ENCODE assay signal across 30 cellular contexts in the genomic region with DNA sequence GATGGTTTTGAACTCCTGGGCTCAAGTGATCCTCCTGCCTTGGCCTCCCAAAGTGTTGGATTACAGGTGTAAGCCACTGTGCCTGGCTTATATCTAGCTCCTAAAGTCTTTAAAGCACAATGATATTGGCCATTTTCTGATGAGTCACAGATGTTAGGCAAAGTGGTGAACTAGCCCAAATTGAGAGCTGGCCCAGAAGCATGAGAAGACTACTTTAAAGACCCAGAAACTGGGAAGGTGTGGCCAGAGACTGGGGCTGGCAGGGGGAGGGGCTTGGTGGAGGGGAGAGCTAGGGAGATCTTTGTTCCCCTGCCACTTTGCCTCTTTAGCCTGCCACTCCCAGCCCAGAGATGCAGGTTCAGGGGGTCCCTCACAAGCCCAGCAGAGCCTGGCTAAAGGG. TPM values are rescaled to one million over a fixed set of nuclear protein-coding genes. Genes with fewer than 3 reads are reported as not detected.
A peak's percentile ranks its signal among the peaks of the same experiment; 100 is the strongest.
DNase-seq lines count a peak whose midpoint lies in the region; ATAC-seq and TF ChIP-seq lines count a peak whose summit lies in the region.
"Had no signal": no experiment of that assay in that cellular context is flagged by ENCODE, and none has a peak within 500 bp of the region (broad histone marks: within the 10 kb centered on the region; RNA-seq: fewer than 3 reads in every experiment).

No MANE protein-coding gene starts in this region.

- in situ Hi-C loops in GM23248 (cut with MboI) = no loop called here

- DNase-seq in GM23248 (peak; percentile 11), OCI-M1 (lab: John Stamatoyannopoulos, UW) (peak; percentile 6), WTC11 (ENCODE audit: low spot score) (no peak), mesendoderm (peak; percentile 3), medulla oblongata (ENCODE audit: extremely low spot score) (no peak)
- DNase-seq in stimulated activated CD8-positive, alpha-beta memory T cell treated with anti-CD3 and anti-CD28 coated beads, Interleukin-4, amount 100 ng/mL, for 48 hours = no peak
- no peak for DNase-seq in activated naive CD4-positive, alpha-beta T cell treated with anti-CD3 and anti-CD28 coated beads, Interleukin-2, amount 50 U/mL, for 16 hours
- DNase-seq: C1 segment of cervical spinal cord; CD4-positive, alpha-beta memory T cell; COR-L47; DMS79; EL; GDM1; Kasumi-1; NCI-H1048; NCI-H1417; NCI-H1694 treated with DMSO at 0.1 percent for 48 hours; NCI-H2081; NCI-H2227 treated with DMSO at 0.1 percent for 48 hours; NCI-H69; SHP77 treated with DMSO at 0.1 percent for 48 hours had no signal

- H3K27ac ChIP-seq in GM23248 (no peak overlapping the region), mesendoderm (ENCODE audit: low read depth, low read length) (no peak overlapping the region)
- H3K27ac ChIP-seq: RWPE1, SK-N-MC had no signal

- H3K79me1 ChIP-seq in mesendoderm (ENCODE audit: low read length) = no peaks in the 10 kb centered on the region

- no peak overlapping the region for H3K23ac ChIP-seq in mesendoderm (ENCODE audit: low read length)

- H3K9me2 ChIP-seq in GM23248 (ENCODE audit: insufficient read depth) = no peaks in the 10 kb centered on the region

- H3K27ac Mint-ChIP-seq in WTC11 = no peak overlapping the region
- H3K27ac Mint-ChIP-seq: CD4-positive, alpha-beta memory T cell had no signal

- no peaks in the 10 kb centered on the region for H3K36me3 ChIP-seq in GM23248 (ENCODE audit: low read depth)
- no peaks in the 10 kb centered on the region for H3K36me3 ChIP-seq in mesendoderm (ENCODE audit: control insufficient read depth, insufficient read depth, low read length)

- H3K4me2 ChIP-seq in GM23248 (ENCODE audit: unreplicated experiment) (no peak overlapping the region), mesendoderm (ENCODE audit: low read length) (no peak overlapping the region)

- no peak overlapping the region for H2AFZ ChIP-seq in GM23248

- H3K4me1 ChIP-seq in GM23248 (ENCODE audit: insufficient read depth) (no peaks in the 10 kb centered on the region), mesendoderm (ENCODE audit: control insufficient read depth, low read depth, low read length) (no peaks in the 10 kb centered on the region)

- no peaks in the 10 kb centered on the region for H3F3A ChIP-seq in GM23248 (ENCODE audit: insufficient read depth)

- no peak overlapping the region for H3K9ac ChIP-seq in GM23248
- H3K9ac ChIP-seq in mesendoderm (ENCODE audit: low read length) = no peak overlapping the region

- H3K4ac ChIP-seq in mesendoderm (ENCODE audit: low read depth, low read length) = no peak overlapping the region

- H2AK5ac ChIP-seq in mesendoderm (ENCODE audit: low read length) = no peak overlapping the region

- no peak overlapping the region for H3K18ac ChIP-seq in mesendoderm (ENCODE audit: low read length)

- no peak overlapping the region for H4K8ac ChIP-seq in mesendoderm (ENCODE audit: low read depth, low read length)

- no peak overlapping the region for H3K4me3 Mint-ChIP-seq in WTC11
- H3K4me3 Mint-ChIP-seq: CD4-positive, alpha-beta memory T cell had no signal

- H3K79me2 ChIP-seq in GM23248 (ENCODE audit: insufficient read depth) = no peaks in the 10 kb centered on the region
- H3K79me2 ChIP-seq in mesendoderm (ENCODE audit: control insufficient read depth, insufficient read depth, low read length) = no peaks in the 10 kb centered on the region

- POLR2A ChIA-PET in WTC11 (lab: Charles Lee) = no interaction called here

- peaks cover 3% of the 10 kb centered on the region; the same call in 1 of the 2 replicates for H3K9me3 Mint-ChIP-seq in WTC11
- H3K9me3 Mint-ChIP-seq: CD4-positive, alpha-beta memory T cell had no signal

- no peak overlapping the region for H2BK15ac ChIP-seq in mesendoderm (replicated peaks; ENCODE audit: low read depth)

- ATAC-seq in WTC11 = peak; percentile 63
- ATAC-seq: GM12878, HCT116, Panc1 had no signal

- H3K36me3 Mint-ChIP-seq in WTC11 = peaks cover 15% of the 10 kb centered on the region
- H3K36me3 Mint-ChIP-seq: CD4-positive, alpha-beta memory T cell had no signal

- peaks cover 1% of the 10 kb centered on the region; the same call in 1 of the 2 replicates for H3K27me3 Mint-ChIP-seq in WTC11 (ENCODE audit: low read depth)

- peaks cover 5% of the 10 kb centered on the region; the same call in 1 of the 2 replicates for H3K27me3 ChIP-seq in GM23248 (replicated peaks; ENCODE audit: insufficient read depth)
- no peaks in the 10 kb centered on the region for H3K27me3 ChIP-seq in mesendoderm (ENCODE audit: insufficient read depth, low read length, poor library complexity)

- CTCF ChIA-PET in WTC11 (lab: Charles Lee) = interaction anchor here (0.7 kb wide), 1 partner anchor 24 kb away, joined by 5 read pairs; no protein-coding TSS in a partner anchor

- no peaks in the 10 kb centered on the region for H3K9me3 ChIP-seq in GM23248 (ENCODE audit: low read depth)

- no peak overlapping the region for H3K56ac ChIP-seq in mesendoderm (ENCODE audit: low read length)

- H3K4me3 ChIP-seq in GM23248 (no peak overlapping the region), mesendoderm (ENCODE audit: low read length) (no peak overlapping the region)
- H3K4me3 ChIP-seq: GM12878, SK-N-MC had no signal

- TF ChIP-seq CTCF in WTC11 (IDR thresholded peaks at IDR 0.05) = no peak

- no peak overlapping the region for H4K5ac ChIP-seq in mesendoderm (ENCODE audit: low read length)

- no peak overlapping the region for H2BK120ac ChIP-seq in mesendoderm (ENCODE audit: low read depth, low read length)

- no peaks in the 10 kb centered on the region for H4K20me1 ChIP-seq in GM23248 (ENCODE audit: insufficient read depth)

- H2BK5ac ChIP-seq in mesendoderm (ENCODE audit: low read length) = no peak overlapping the region

- H3K4me1 Mint-ChIP-seq in WTC11 = no peaks in the 10 kb centered on the region
- H3K4me1 Mint-ChIP-seq: CD4-positive, alpha-beta memory T cell had no signal

TF ChIP-seq in WTC11, 78 proteins besides CTCF, POLR2A, EP300 and RAD21 (continues in another document):
- TF ChIP-seq, protein P1, sequence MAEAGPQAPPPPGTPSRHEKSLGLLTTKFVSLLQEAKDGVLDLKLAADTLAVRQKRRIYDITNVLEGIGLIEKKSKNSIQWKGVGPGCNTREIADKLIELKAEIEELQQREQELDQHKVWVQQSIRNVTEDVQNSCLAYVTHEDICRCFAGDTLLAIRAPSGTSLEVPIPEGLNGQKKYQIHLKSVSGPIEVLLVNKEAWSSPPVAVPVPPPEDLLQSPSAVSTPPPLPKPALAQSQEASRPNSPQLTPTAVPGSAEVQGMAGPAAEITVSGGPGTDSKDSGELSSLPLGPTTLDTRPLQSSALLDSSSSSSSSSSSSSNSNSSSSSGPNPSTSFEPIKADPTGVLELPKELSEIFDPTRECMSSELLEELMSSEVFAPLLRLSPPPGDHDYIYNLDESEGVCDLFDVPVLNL (CRISPR knock-in tag; IDR thresholded peaks at IDR 0.05; ENCODE audit: borderline replicate concordance, low read depth) = no peak
- TF ChIP-seq NFE2L1 (CRISPR knock-in tag; IDR thresholded peaks at IDR 0.05) = no peak
- TF ChIP-seq NR3C1 (CRISPR knock-in tag; conservative IDR thresholded peaks at IDR 0.05; ENCODE audit: low read depth) = no peak
- no peak for TF ChIP-seq ZNF121 (CRISPR knock-in tag; IDR thresholded peaks at IDR 0.05)
- TF ChIP-seq, protein P2, sequence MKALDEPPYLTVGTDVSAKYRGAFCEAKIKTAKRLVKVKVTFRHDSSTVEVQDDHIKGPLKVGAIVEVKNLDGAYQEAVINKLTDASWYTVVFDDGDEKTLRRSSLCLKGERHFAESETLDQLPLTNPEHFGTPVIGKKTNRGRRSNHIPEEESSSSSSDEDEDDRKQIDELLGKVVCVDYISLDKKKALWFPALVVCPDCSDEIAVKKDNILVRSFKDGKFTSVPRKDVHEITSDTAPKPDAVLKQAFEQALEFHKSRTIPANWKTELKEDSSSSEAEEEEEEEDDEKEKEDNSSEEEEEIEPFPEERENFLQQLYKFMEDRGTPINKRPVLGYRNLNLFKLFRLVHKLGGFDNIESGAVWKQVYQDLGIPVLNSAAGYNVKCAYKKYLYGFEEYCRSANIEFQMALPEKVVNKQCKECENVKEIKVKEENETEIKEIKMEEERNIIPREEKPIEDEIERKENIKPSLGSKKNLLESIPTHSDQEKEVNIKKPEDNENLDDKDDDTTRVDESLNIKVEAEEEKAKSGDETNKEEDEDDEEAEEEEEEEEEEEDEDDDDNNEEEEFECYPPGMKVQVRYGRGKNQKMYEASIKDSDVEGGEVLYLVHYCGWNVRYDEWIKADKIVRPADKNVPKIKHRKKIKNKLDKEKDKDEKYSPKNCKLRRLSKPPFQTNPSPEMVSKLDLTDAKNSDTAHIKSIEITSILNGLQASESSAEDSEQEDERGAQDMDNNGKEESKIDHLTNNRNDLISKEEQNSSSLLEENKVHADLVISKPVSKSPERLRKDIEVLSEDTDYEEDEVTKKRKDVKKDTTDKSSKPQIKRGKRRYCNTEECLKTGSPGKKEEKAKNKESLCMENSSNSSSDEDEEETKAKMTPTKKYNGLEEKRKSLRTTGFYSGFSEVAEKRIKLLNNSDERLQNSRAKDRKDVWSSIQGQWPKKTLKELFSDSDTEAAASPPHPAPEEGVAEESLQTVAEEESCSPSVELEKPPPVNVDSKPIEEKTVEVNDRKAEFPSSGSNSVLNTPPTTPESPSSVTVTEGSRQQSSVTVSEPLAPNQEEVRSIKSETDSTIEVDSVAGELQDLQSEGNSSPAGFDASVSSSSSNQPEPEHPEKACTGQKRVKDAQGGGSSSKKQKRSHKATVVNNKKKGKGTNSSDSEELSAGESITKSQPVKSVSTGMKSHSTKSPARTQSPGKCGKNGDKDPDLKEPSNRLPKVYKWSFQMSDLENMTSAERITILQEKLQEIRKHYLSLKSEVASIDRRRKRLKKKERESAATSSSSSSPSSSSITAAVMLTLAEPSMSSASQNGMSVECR (CRISPR knock-in tag; IDR thresholded peaks at IDR 0.05; ENCODE audit: borderline replicate concordance) = no peak

RNA-seq across cellular contexts. Expression of a gene that starts 21.6 kb away (rescaled TPM):
- not detected in 2 replicates for total RNA-seq in GM23248 (2014; rRNA removed; shearing (Covaris generic))
- not detected in 2 replicates for polyA plus RNA-seq in GM23248 (2016; fragmentation: Nextera tagmentation; extraction: Ambion mirVana)
- 2.2 to 4.4 TPM (median 3.2 TPM) in 3 replicates for total RNA-seq in WTC11 (2021)
- polyA plus RNA-seq in mesendoderm (2013, experiment 1 of 2) = 0.76 TPM
- 1.0 TPM for polyA plus RNA-seq in mesendoderm (2013, experiment 2 of 2)
- total RNA-seq: CD4-positive, alpha-beta memory T cell; GM12878; HT-29; M059J; NCI-H460 had no signal
- polyA plus RNA-seq: CD4-positive, alpha-beta memory T cell had no signal

RNA-seq across cellular contexts. Expression of a gene that starts 33.9 kb away (rescaled TPM):
- total RNA-seq in GM23248 (2014; rRNA removed; shearing (Covaris generic)) = under 0.01 and 1.3 TPM in 2 replicates
- 0.24 and 0.74 TPM in 2 replicates for polyA plus RNA-seq in GM23248 (2016; fragmentation: Nextera tagmentation; extraction: Ambion mirVana)
- total RNA-seq in WTC11 (2021) = 21.0 to 23.3 TPM (median 21.2 TPM) in 3 replicates
- 19.0 TPM for polyA plus RNA-seq in mesendoderm (2013, experiment 1 of 2)
- polyA plus RNA-seq in mesendoderm (2013, experiment 2 of 2) = 19.0 TPM

RNA-seq across cellular contexts. Expression of a gene that starts 41.8 kb away (rescaled TPM):
- total RNA-seq in GM23248 (2014; rRNA removed; shearing (Covaris generic)) = not detected in 2 replicates
- not detected in 2 replicates for polyA plus RNA-seq in GM23248 (2016; fragmentation: Nextera tagmentation; extraction: Ambion mirVana)
- total RNA-seq in WTC11 (2021) = 3.7 to 10.1 TPM (median 4.0 TPM) in 3 replicates
- polyA plus RNA-seq in mesendoderm (2013, experiment 1 of 2) = 0.45 TPM
- 0.52 TPM for polyA plus RNA-seq in mesendoderm (2013, experiment 2 of 2)
- total RNA-seq: CD4-positive, alpha-beta memory T cell; GM12878; H4; HT-29; M059J had no signal
- polyA plus RNA-seq: CD4-positive, alpha-beta memory T cell had no signal

RNA-seq across cellular contexts. Expression of a gene that starts 58.9 kb away (rescaled TPM):
- 177 and 201 TPM in 2 replicates for total RNA-seq in GM23248 (2014; rRNA removed; shearing (Covaris generic))
- 246 and 250 TPM in 2 replicates for polyA plus RNA-seq in GM23248 (2016; fragmentation: Nextera tagmentation; extraction: Ambion mirVana)
- total RNA-seq in WTC11 (2021) = 268 to 281 TPM (median 269 TPM) in 3 replicates
- 668 TPM for polyA plus RNA-seq in mesendoderm (2013, experiment 1 of 2)
- 669 TPM for polyA plus RNA-seq in mesendoderm (2013, experiment 2 of 2)

Comparison
In these comparisons a context has a peak if more than half of its experiments do, and no peak if none do; other contexts are left out.
1. DNase-seq: peak in GM23248 (single experiment), OCI-M1 (single experiment) and mesendoderm (single experiment); none in WTC11 (single experiment), stimulated activated CD8-positive, alpha-beta memory T cell treated with anti-CD3 and anti-CD28 coated beads, Interleukin-4, amount 100 ng/mL, for 48 hours (single experiment), activated naive CD4-positive, alpha-beta T cell treated with anti-CD3 and anti-CD28 coated beads, Interleukin-2, amount 50 U/mL, for 16 hours (single experiment) and medulla oblongata (single experiment).